9 cellular contexts compared by ENCODE assay signal in the genomic region with DNA sequence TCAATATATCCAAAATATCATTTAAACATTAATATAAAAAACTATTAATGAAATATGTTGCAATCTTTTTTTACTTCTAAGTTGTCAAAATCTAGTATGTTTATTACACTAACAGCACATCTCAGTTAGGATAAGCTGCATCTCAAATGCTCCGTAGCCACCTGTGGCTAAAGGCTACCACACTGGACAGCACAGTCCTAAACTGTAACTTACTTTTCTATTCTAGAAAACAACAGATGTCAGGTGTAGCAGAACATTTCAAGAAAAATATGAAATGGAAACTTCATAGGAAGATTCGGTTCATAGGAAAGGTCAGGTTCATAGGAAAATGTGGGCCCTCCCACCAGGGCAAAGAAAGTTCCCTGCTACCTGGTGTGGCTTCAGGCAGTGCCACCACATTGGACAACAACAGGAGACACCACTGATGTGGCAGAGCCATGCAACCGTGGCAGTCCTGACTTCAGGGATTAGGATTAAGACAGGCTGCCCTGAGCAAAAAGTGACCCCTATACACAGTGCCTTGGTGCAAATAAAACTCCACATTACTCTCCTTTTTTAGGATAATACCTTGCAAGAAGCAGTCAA.
"Had no signal": no experiment of that assay in that cellular context is flagged by ENCODE, and none has a peak within 500 bp of the region (broad histone marks: within the 10 kb centered on the region; RNA-seq: fewer than 3 reads in every experiment).

No MANE protein-coding gene starts in this region.

- H3K4me1 ChIP-seq: HAP-1 had no signal

- ATAC-seq: GM23338, HCT116 had no signal

- H3K4me2 ChIP-seq: GM23338 had no signal

- H3K27ac ChIP-seq: GM23248 had no signal

- H3K9me3 ChIP-seq: HAP-1 had no signal

- H3K9ac ChIP-seq: GM23248 had no signal

- H2AFZ ChIP-seq: GM23248 had no signal

- H3K9me3 Mint-ChIP-seq: GM23338, H9, HFFc6 had no signal

- H3K36me3 ChIP-seq: HAP-1 had no signal

- H3K4me3 ChIP-seq: GM23248, GM23338, HAP-1 had no signal

- H3K27ac Mint-ChIP-seq: GM23338, H9, HFFc6 had no signal

- H3K4me3 Mint-ChIP-seq: GM23338, H9, HFFc6 had no signal

- DNase-seq: GM23248, GOT3, H7, H9, HCEC 1CT, HFFc6 had no signal
